Comparison of ENCODE assay signal across 34 cellular contexts in genomic region chr11:133708547-133709051, GRCh38.
"Had no signal": no experiment of that assay in that cellular context is flagged by ENCODE, and none has a peak within 500 bp of the region (broad histone marks: within the 10 kb centered on the region; RNA-seq: fewer than 3 reads in every experiment).

No MANE protein-coding gene starts in this region.

- H3K27ac ChIP-seq: hepatocyte, left lung, lower lobe of right lung, neural progenitor cell, neutrophil, pancreas, prostate gland, skin epidermis, stomach, testis, thyroid gland, transverse colon, upper lobe of right lung had no signal

- H3K9me3 ChIP-seq: left lung, lower lobe of right lung, neutrophil, pancreas, prostate gland, stomach, testis, thyroid gland, transverse colon, upper lobe of right lung had no signal

- H3K9me3 Mint-ChIP-seq: mesothelial cell of epicardium; nephron progenitor cell; neural progenitor cell; stimulated activated naive B cell treated with anti-CD40 and anti-IgM and Interleukin-4, amounts not matched to agents 10 μg/mL and 1 μg/mL and 100 μg/mL, for 72 hours had no signal

- H3K36me3 ChIP-seq: left lung, lower lobe of right lung, neural progenitor cell, neutrophil, pancreas, prostate gland, stomach, thyroid gland, transverse colon, upper lobe of right lung had no signal

- H3K79me2 ChIP-seq: hepatocyte had no signal

- H3K27me3 Mint-ChIP-seq: naive B cell; stimulated activated naive B cell treated with anti-CD40 and anti-IgM and Interleukin-4, amounts not matched to agents 10 μg/mL and 1 μg/mL and 100 μg/mL, for 72 hours had no signal

- FAIRE-seq: islet of Langerhans, kidney, pancreas, urothelium cell line had no signal

- H3K4me1 ChIP-seq: left lung, lower lobe of right lung, pancreas, prostate gland, stomach, testis, thyroid gland, transverse colon, upper lobe of right lung had no signal

- H3K27ac Mint-ChIP-seq: immature natural killer cell; mesothelial cell of epicardium; naive B cell; natural killer cell; nephron progenitor cell; neural progenitor cell; stimulated activated naive B cell treated with anti-CD40 and anti-IgM and Interleukin-4, amounts not matched to agents 10 μg/mL and 1 μg/mL and 100 μg/mL, for 72 hours had no signal

- H3K4me3 ChIP-seq: hepatocyte, left lung, lower lobe of right lung, neural progenitor cell, pancreas, prostate gland, skin epidermis, stomach, testis, thyroid gland, transverse colon, upper lobe of right lung had no signal

- H2AFZ ChIP-seq: hepatocyte, neural progenitor cell had no signal

- H3K27me3 ChIP-seq: neural progenitor cell, neutrophil, pancreas, testis, thyroid gland, transverse colon had no signal

- H3K4me2 ChIP-seq: hepatocyte, neural progenitor cell had no signal

- H3K4me1 Mint-ChIP-seq: immature natural killer cell; mesothelial cell of epicardium; naive B cell; natural killer cell; nephron progenitor cell; neural progenitor cell; stimulated activated naive B cell treated with anti-CD40 and anti-IgM and Interleukin-4, amounts not matched to agents 10 μg/mL and 1 μg/mL and 100 μg/mL, for 72 hours had no signal

- H3K36me3 Mint-ChIP-seq: immature natural killer cell; mesothelial cell of epicardium; naive B cell; natural killer cell; neural progenitor cell; stimulated activated naive B cell treated with anti-CD40 and anti-IgM and Interleukin-4, amounts not matched to agents 10 μg/mL and 1 μg/mL and 100 μg/mL, for 72 hours had no signal

- H3K9ac ChIP-seq: neural progenitor cell had no signal

- DNase-seq: immature natural killer cell; kidney; left colon; left lung; lower lobe of right lung; mesendoderm; naive B cell; natural killer cell; nephron progenitor cell; occipital lobe; pancreas; posterior cingulate gyrus; retina; right cardiac atrium; stimulated activated CD4-positive, alpha-beta T cell treated with anti-CD3 and anti-CD28 coated beads, Interleukin-12 subunit alpha, Interleukin-12 subunit beta, amount 100 ng/mL, for 4 hours; stimulated activated CD4-positive, alpha-beta T cell treated with anti-CD3 and anti-CD28 coated beads, Interleukin-15, amount 100 ng/mL, for 24 hours; stimulated activated CD4-positive, alpha-beta T cell treated with anti-CD3 and anti-CD28 coated beads, Interleukin-2, amount 100 ng/mL, for 24 hours; stimulated activated CD4-positive, alpha-beta T cell treated with anti-CD3 and anti-CD28 coated beads, Interleukin-4, amount 100 ng/mL, for 1 hour; stimulated activated naive B cell treated with anti-CD40 and anti-IgM and Interleukin-4, amounts not matched to agents 10 μg/mL and 1 μg/mL and 100 μg/mL, for 72 hours; stimulated activated naive CD8-positive, alpha-beta T cell treated with anti-CD3 and anti-CD28 coated beads, Interleukin-15, Interleukin-2, amounts not matched to agents 100 U/mL and 50 U/mL, for 24 hours; stomach; testis; thyroid gland; transverse colon; upper lobe of right lung had no signal

- ATAC-seq: left colon; left lung; lower lobe of right lung; natural killer cell; pancreas; right cardiac atrium; sciatic nerve; stimulated activated naive B cell treated with anti-CD40 and anti-IgM and Interleukin-4, amounts not matched to agents 10 μg/mL and 1 μg/mL and 100 μg/mL, for 72 hours; stimulated activated naive CD8-positive, alpha-beta T cell treated with anti-CD3 and anti-CD28 coated beads, Interleukin-15, Interleukin-2, amounts not matched to agents 100 U/mL and 50 U/mL, for 24 hours; upper lobe of right lung had no signal

- H3K4me3 Mint-ChIP-seq: immature natural killer cell; mesothelial cell of epicardium; naive B cell; natural killer cell; nephron progenitor cell; neural progenitor cell; stimulated activated naive B cell treated with anti-CD40 and anti-IgM and Interleukin-4, amounts not matched to agents 10 μg/mL and 1 μg/mL and 100 μg/mL, for 72 hours had no signal
